10 cellular contexts compared by ENCODE assay signal in the genomic region with DNA sequence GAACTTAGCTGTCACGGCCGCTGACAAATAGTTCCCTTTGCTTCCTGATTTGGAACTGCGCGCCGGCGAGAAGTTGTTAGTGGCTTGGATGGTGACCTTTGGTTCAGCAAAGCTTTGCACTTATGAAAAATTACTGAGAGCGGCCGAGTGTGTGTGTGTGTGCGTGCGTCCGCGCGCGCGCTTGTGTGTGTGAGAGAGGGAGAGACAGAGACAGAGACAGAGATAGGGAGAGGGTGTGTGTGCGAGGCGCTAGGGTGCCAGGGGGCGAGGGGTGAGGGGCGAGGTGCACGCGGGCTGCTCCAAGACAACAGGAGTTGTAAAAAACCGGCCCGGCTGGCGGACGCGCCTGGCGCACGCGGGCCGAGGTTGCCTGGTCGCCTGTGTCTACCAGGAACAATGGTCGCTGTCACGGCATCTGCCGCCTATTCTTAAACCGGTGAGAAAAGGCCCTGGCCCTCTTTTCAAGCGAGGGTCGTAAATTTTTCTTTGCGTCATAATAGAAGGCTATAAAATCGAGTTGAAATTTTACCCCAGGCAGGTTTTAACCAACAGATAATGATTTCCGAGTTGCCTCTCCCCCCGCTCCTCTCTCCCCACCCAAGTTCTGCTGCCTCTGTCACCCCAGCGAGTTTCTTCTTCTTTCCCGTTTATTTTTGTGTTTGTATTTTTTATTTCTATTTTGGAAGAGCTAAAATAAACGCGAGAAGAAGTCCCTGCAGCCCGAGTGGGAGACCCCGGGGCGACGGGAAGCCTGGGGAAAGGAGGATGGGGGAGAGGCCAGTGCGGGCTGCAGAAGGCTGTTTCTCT. TPM values are rescaled to one million over a fixed set of nuclear protein-coding genes. Genes with fewer than 3 reads are reported as not detected.
A peak's percentile ranks its signal among the peaks of the same experiment; 100 is the strongest.
DNase-seq lines count a peak whose midpoint lies in the region; ATAC-seq and TF ChIP-seq lines count a peak whose summit lies in the region.
"Had no signal": no experiment of that assay in that cellular context is flagged by ENCODE, and none has a peak within 500 bp of the region (broad histone marks: within the 10 kb centered on the region; RNA-seq: fewer than 3 reads in every experiment).

No MANE protein-coding gene starts in this region.

- no peak for DNase-seq in stimulated activated naive CD8-positive, alpha-beta T cell treated with anti-CD3 and anti-CD28 coated beads, Interleukin-15, Interleukin-2, amounts not matched to agents 100 U/mL and 50 U/mL, for 24 hours
- no peak for DNase-seq in memory B cell (ENCODE audit: low spot score in 2 of 2)
- DNase-seq in NOMO-1 treated with DMSO at 0.1 percent for 48 hours (lab: John Stamatoyannopoulos, UW; ENCODE audit: unreplicated experiment): no peak
- no peak for DNase-seq in posterior vena cava (ENCODE audit: low spot score)
- DNase-seq in left lung: no peak
- DNase-seq: NCI-H187 had no signal

- H3K27me3 ChIP-seq in left lung: peaks cover 98 to 100% of the 10 kb centered on the region in 2 donors

- H3K9me3 ChIP-seq in left lung: no peaks in the 10 kb centered on the region

- H3K4me3 ChIP-seq in left lung: no peak overlapping the region

- H3K4me3 Mint-ChIP-seq in stimulated activated naive CD8-positive, alpha-beta T cell treated with anti-CD3 and anti-CD28 coated beads, Interleukin-15, Interleukin-2, amounts not matched to agents 100 ng/mL and 50 ng/mL, for 24 hours: peak overlapping the region; percentile 63
- H3K4me3 Mint-ChIP-seq in memory B cell: peak overlapping the region; percentile 48

- intact Hi-C loops in posterior vena cava (cut with DNase I) (no loop called here), left lung (cut with DNase I) (no loop called here)

- no peak for ATAC-seq in stimulated activated naive CD8-positive, alpha-beta T cell treated with anti-CD3 and anti-CD28 coated beads, Interleukin-15, Interleukin-2, amounts not matched to agents 100 U/mL and 50 U/mL, for 24 hours
- ATAC-seq in SK-N-SH treated with all-trans-retinoic acid at 6 μM for 48 hours (peak; percentile 74), memory B cell (ENCODE audit: low read depth) (no peak), HG03097 (IDR thresholded peaks at IDR 0.05; ENCODE audit: low FRiP score, unreplicated experiment) (no peak), left lung (no peak)
- ATAC-seq: HCT116 had no signal

- H3K36me3 Mint-ChIP-seq in stimulated activated naive CD8-positive, alpha-beta T cell treated with anti-CD3 and anti-CD28 coated beads, Interleukin-15, Interleukin-2, amounts not matched to agents 100 ng/mL and 50 ng/mL, for 24 hours (ENCODE audit: low read depth): no peaks in the 10 kb centered on the region
- peaks cover 2% of the 10 kb centered on the region for H3K36me3 Mint-ChIP-seq in memory B cell

- H3K4me1 ChIP-seq in left lung: peaks cover 0 to 14% of the 10 kb centered on the region in 2 donors

- H3K4me1 Mint-ChIP-seq in stimulated activated naive CD8-positive, alpha-beta T cell treated with anti-CD3 and anti-CD28 coated beads, Interleukin-15, Interleukin-2, amounts not matched to agents 100 ng/mL and 50 ng/mL, for 24 hours (ENCODE audit: low read depth): peaks cover 11% of the 10 kb centered on the region
- peaks cover 5% of the 10 kb centered on the region for H3K4me1 Mint-ChIP-seq in memory B cell

- H3K9me3 Mint-ChIP-seq in stimulated activated naive CD8-positive, alpha-beta T cell treated with anti-CD3 and anti-CD28 coated beads, Interleukin-15, Interleukin-2, amounts not matched to agents 100 ng/mL and 50 ng/mL, for 24 hours: no peaks in the 10 kb centered on the region
- H3K9me3 Mint-ChIP-seq in memory B cell: peaks cover 4% of the 10 kb centered on the region

- H3K27me3 Mint-ChIP-seq in stimulated activated naive CD8-positive, alpha-beta T cell treated with anti-CD3 and anti-CD28 coated beads, Interleukin-15, Interleukin-2, amounts not matched to agents 100 ng/mL and 50 ng/mL, for 24 hours: peaks cover 87% of the 10 kb centered on the region
- peaks cover 21% of the 10 kb centered on the region for H3K27me3 Mint-ChIP-seq in memory B cell

- H3K27ac Mint-ChIP-seq in stimulated activated naive CD8-positive, alpha-beta T cell treated with anti-CD3 and anti-CD28 coated beads, Interleukin-15, Interleukin-2, amounts not matched to agents 100 ng/mL and 50 ng/mL, for 24 hours: no peak overlapping the region
- H3K27ac Mint-ChIP-seq in memory B cell: no peak overlapping the region

- no peak for TF ChIP-seq CTCF in left lung (IDR thresholded peaks at IDR 0.05)

- no peaks in the 10 kb centered on the region for H3K36me3 ChIP-seq in left lung

- H3K27ac ChIP-seq in left lung: no peak overlapping the region

TF ChIP-seq in SK-N-SH treated with all-trans-retinoic acid at 6 μM for 48 hours, 23 proteins besides CTCF, POLR2A, EP300 and RAD21:
- TF ChIP-seq, protein P1, sequence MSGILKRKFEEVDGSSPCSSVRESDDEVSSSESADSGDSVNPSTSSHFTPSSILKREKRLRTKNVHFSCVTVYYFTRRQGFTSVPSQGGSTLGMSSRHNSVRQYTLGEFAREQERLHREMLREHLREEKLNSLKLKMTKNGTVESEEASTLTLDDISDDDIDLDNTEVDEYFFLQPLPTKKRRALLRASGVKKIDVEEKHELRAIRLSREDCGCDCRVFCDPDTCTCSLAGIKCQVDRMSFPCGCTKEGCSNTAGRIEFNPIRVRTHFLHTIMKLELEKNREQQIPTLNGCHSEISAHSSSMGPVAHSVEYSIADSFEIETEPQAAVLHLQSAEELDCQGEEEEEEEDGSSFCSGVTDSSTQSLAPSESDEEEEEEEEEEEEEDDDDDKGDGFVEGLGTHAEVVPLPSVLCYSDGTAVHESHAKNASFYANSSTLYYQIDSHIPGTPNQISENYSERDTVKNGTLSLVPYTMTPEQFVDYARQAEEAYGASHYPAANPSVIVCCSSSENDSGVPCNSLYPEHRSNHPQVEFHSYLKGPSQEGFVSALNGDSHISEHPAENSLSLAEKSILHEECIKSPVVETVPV (CRISPR knock-in tag; IDR thresholded peaks at IDR 0.05): 0 out of 2 replicates have a peak, but pooled peaks have one; percentile 28
- no peak for TF ChIP-seq ESRRG (CRISPR knock-in tag; IDR thresholded peaks at IDR 0.05)
- TF ChIP-seq, protein P2, sequence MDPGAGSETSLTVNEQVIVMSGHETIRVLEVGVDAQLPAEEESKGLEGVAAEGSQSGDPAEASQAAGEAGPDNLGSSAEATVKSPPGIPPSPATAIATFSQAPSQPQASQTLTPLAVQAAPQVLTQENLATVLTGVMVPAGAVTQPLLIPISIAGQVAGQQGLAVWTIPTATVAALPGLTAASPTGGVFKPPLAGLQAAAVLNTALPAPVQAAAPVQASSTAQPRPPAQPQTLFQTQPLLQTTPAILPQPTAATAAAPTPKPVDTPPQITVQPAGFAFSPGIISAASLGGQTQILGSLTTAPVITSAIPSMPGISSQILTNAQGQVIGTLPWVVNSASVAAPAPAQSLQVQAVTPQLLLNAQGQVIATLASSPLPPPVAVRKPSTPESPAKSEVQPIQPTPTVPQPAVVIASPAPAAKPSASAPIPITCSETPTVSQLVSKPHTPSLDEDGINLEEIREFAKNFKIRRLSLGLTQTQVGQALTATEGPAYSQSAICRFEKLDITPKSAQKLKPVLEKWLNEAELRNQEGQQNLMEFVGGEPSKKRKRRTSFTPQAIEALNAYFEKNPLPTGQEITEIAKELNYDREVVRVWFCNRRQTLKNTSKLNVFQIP (CRISPR knock-in tag; IDR thresholded peaks at IDR 0.05; ENCODE audit: borderline replicate concordance, low read depth): no peak

RNA-seq across cellular contexts. Expression of a gene that starts 0.6 kb away (rescaled TPM):
- total RNA-seq in posterior vena cava (10 to 100 TPM in 1 of 2 donors, 1 to 10 TPM in 1; 9.0 to 10.9 TPM), left lung (1 to 10 TPM in 1 of 2 donors, not detected in 1; 1.0 TPM)

RNA-seq across cellular contexts. Expression of a gene that starts 6.4 kb away (rescaled TPM):
- total RNA-seq in posterior vena cava (1 to 10 TPM; 7.2 to 9.9 TPM), left lung (under 1 TPM; 0.17 to 0.68 TPM)

RNA-seq across cellular contexts. Expression of a gene that starts 28.2 kb away (rescaled TPM):
- total RNA-seq in posterior vena cava: 10 to 100 TPM; 30.6 to 31.3 TPM
- total RNA-seq in left lung: 1 to 10 TPM in 1 of 2 donors, under 1 TPM in 1; 0.32 to 2.1 TPM

RNA-seq across cellular contexts. Expression of a gene that starts 30.8 kb away (rescaled TPM):
- total RNA-seq in posterior vena cava (under 1 TPM; 0.46 to 0.48 TPM), left lung (1 to 10 TPM; 1.9 to 5.9 TPM)

RNA-seq across cellular contexts. Expression of a gene that starts 35.2 kb away (rescaled TPM):
- total RNA-seq in posterior vena cava (10 to 100 TPM in 1 of 2 donors, 1 to 10 TPM in 1; 7.9 to 12.0 TPM), left lung (1 to 10 TPM in 1 of 2 donors, under 1 TPM in 1; 0.29 to 1.1 TPM)

Comparison
In these comparisons a context has a peak if more than half of its experiments do, and no peak if none do; other contexts are left out.
1. RNA of a gene that starts 0.6 kb away (total RNA-seq): 9.0 to 10.9 TPM in posterior vena cava; 1.0 TPM in left lung; every median in the first group is over 4 times any median in the second.
2. RNA of a gene that starts 6.4 kb away (total RNA-seq): 7.2 to 9.9 TPM in posterior vena cava; 0.17 to 0.68 TPM in left lung; every median in the first group is over 4 times any median in the second.
3. RNA of a gene that starts 28.2 kb away (total RNA-seq): 30.6 to 31.3 TPM in posterior vena cava; 0.32 to 2.1 TPM in left lung; every median in the first group is over 10 times any median in the second.